In genomic region chr14:103343164-103343879, GRCh38 we compare ENCODE assay signal across 2 cellular contexts.
TF ChIP-seq lines count a peak whose summit lies in the region.

No MANE protein-coding gene starts in this region.

TF ChIP-seq in GM12878, 131 proteins besides CTCF, POLR2A, EP300 and RAD21:
- TF ChIP-seq POU2F2 (IDR thresholded peaks at IDR 0.05; ENCODE audit: borderline replicate concordance, low read depth, low read length) (0 out of 3 replicates have a peak, but pooled peaks have one; percentile 13), USF1 (IDR thresholded peaks at IDR 0.05; ENCODE audit: borderline replicate concordance, extremely low read length, insufficient read depth, low read depth, low read length) (no peak), SMAD5 (IDR thresholded peaks at IDR 0.05; ENCODE audit: low read depth) (0 out of 2 replicates have a peak, but pooled peaks have one; percentile 53), POLR2AphosphoS5 (IDR thresholded peaks at IDR 0.05; ENCODE audit: low read length) (peak; percentile 70), MTA3 (IDR thresholded peaks at IDR 0.05; ENCODE audit: borderline replicate concordance, low read length) (peak; percentile 43; the same call in 1 of the 2 replicates)

TF ChIP-seq in HepG2, 621 proteins besides CTCF, POLR2A, EP300 and RAD21:
- TF ChIP-seq ZNF687 (CRISPR knock-in tag; IDR thresholded peaks at IDR 0.05) (no peak), ZSCAN29 (CRISPR knock-in tag; conservative IDR thresholded peaks at IDR 0.05) (no peak), RBFOX2 (IDR thresholded peaks at IDR 0.05; ENCODE audit: low read depth, low read length) (peak; percentile 36; the same call in 1 of the 2 replicates), RBM22 (optimal IDR thresholded peaks at IDR 0.05; ENCODE audit: low read length) (peak; percentile 62), MBD4 (IDR thresholded peaks at IDR 0.05; ENCODE audit: borderline replicate concordance, low read length) (peak; percentile 53; the same call in 1 of the 2 replicates), SUZ12 (IDR thresholded peaks at IDR 0.05; ENCODE audit: low read depth, low read length) (no peak), POLR2AphosphoS2 (IDR thresholded peaks at IDR 0.05; ENCODE audit: low read depth, low read length) (peak; percentile 93), POLR2AphosphoS5 (IDR thresholded peaks at IDR 0.05; ENCODE audit: low read depth, low read length) (peak; percentile 37; the same call in 1 of the 2 replicates), POLR2G (IDR thresholded peaks at IDR 0.05; ENCODE audit: low read depth, low read length) (peak; percentile 65), AKNA (CRISPR knock-in tag; IDR thresholded peaks at IDR 0.05; ENCODE audit: borderline replicate concordance) (no peak)
